22 cellular contexts compared by ENCODE assay signal in genomic region chr9:120539951-120540350, GRCh38.
"Had no signal": no experiment of that assay in that cellular context is flagged by ENCODE, and none has a peak within 500 bp of the region (broad histone marks: within the 10 kb centered on the region; RNA-seq: fewer than 3 reads in every experiment).

No MANE protein-coding gene starts in this region.

- H3K9me3 ChIP-seq: MG63, SJSA1, SK-N-SH had no signal

- H3K4me3 ChIP-seq: MG63, SJSA1 had no signal

- ATAC-seq: HepG2 had no signal

- DNase-seq: IMR-90, Karpas-422, KG1, MG63, NCI-H1092, NCI-H1105 treated with DMSO at 0.1 percent for 48 hours, NCI-H1417 treated with DMSO at 0.1 percent for 48 hours, NCI-H146, NCI-H1694 treated with DMSO at 0.1 percent for 48 hours, NCI-H1930, NCI-H2081, NCI-H2107, NCI-H2227 treated with DMSO at 0.1 percent for 48 hours, NCI-H524, NCI-H526 treated with DMSO at 0.1 percent for 48 hours, NCI-H748 treated with DMSO at 0.1 percent for 48 hours, Right ventricle myocardium superior, RPMI8226, SIG-M5, SK-N-SH had no signal

- H3K4me2 ChIP-seq: SK-N-SH had no signal

- H3K27ac ChIP-seq: SJSA1 had no signal

- H3K4me1 ChIP-seq: SJSA1 had no signal

- H3K27me3 ChIP-seq: MG63, SJSA1 had no signal

- H3K9ac ChIP-seq: SK-N-SH had no signal
